Comparison of ENCODE assay signal across 22 cellular contexts in the genomic region with DNA sequence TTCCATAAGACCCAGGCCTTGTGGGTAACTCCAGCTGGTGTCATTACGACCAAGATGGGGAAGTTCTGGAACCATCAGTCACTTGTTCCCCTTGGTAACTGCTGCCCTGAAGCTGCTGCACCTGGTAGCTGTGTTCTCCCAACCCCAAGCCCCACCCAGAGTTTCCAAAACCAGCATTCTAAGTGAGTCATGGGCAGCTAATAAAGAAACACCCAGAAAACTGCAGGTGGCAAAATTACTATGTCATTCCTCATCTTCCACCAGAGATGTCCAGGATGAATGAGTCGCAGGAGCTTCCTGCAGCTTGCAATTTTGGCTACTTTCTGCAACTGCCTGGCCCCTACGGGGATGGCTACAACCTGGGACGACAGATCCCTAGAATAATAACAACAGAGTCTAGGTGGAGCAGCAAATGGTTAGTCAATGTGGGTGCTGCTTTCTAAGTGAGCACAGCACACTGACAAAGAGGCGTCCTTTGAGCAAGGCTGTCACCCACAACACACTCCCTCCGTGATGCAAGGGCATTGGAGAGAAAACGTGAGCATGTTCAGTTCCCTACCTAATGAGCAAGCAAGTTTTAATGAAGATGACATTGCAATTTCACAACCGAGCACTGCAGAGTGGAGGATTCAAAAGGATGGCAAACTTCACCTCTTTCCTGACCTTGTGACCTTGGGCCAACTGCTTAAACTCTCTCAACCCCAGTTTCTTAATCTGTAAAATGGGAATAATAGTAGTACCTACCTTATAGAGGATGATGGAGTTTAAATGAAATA.
DNase-seq lines count a peak whose midpoint lies in the region; TF ChIP-seq lines count a peak whose summit lies in the region.
"Had no signal": no experiment of that assay in that cellular context is flagged by ENCODE, and none has a peak within 500 bp of the region (broad histone marks: within the 10 kb centered on the region; RNA-seq: fewer than 3 reads in every experiment).

No MANE protein-coding gene starts in this region.

- peaks cover 4% of the 10 kb centered on the region for H3K4me1 Mint-ChIP-seq in endodermal cell
- H3K4me1 Mint-ChIP-seq: memory B cell; stimulated activated naive CD8-positive, alpha-beta T cell treated with anti-CD3 and anti-CD28 coated beads, Interleukin-15, amount 100 ng/mL, for 72 hours had no signal

- peaks cover 12% of the 10 kb centered on the region for H3K27me3 Mint-ChIP-seq in endodermal cell (ENCODE audit: insufficient read depth)
- H3K27me3 Mint-ChIP-seq: activated CD4-positive, alpha-beta memory T cell treated with anti-CD3 and anti-CD28 coated beads for 36 hours had no signal

- H3K9ac ChIP-seq in endodermal cell (ENCODE audit: extremely low read depth, low read length, poor library complexity, severe bottlenecking), result no peak overlapping the region

- TF ChIP-seq POLR2A in testis (IDR thresholded peaks at IDR 0.05), result no peak

- no peak overlapping the region for H3K4me3 Mint-ChIP-seq in endodermal cell
- H3K4me3 Mint-ChIP-seq: activated CD4-positive, alpha-beta memory T cell treated with anti-CD3 and anti-CD28 coated beads for 36 hours; activated naive CD8-positive, alpha-beta T cell; memory B cell; stimulated activated naive CD8-positive, alpha-beta T cell treated with anti-CD3 and anti-CD28 coated beads, Interleukin-15, amount 100 ng/mL, for 72 hours had no signal

- intact Hi-C loops in testis (cut with DNase I; ENCODE audit: low total_unique reads), result no loop called here

- H3K9me3 ChIP-seq in MG63, result no peaks in the 10 kb centered on the region
- H3K9me3 ChIP-seq in endodermal cell (ENCODE audit: control insufficient read depth, low read length), result no peaks in the 10 kb centered on the region
- no peaks in the 10 kb centered on the region for H3K9me3 ChIP-seq in testis
- H3K9me3 ChIP-seq: neutrophil, psoas muscle, tibial artery had no signal

- WGBS in endodermal cell (ENCODE audit: insufficient coverage in 1 of 2, insufficient read length in 1 of 2), 2 experiments, result 85 to 87% methylated on average over 6 to 8 of the region's 8 CpGs
- 73 to 83% methylated on average over 8 of the region's 8 CpGs for WGBS in testis, 2 donors

- H3K27ac ChIP-seq in endodermal cell (ENCODE audit: low read depth, low read length) (no peak overlapping the region), testis (no peak overlapping the region)
- H3K27ac ChIP-seq: neutrophil, psoas muscle, tibial artery had no signal

- H3K4me3 ChIP-seq in AG10803 (ENCODE audit: low read length) (no peak overlapping the region), MG63 (no peak overlapping the region), kidney epithelial cell (ENCODE audit: low read depth, low read length) (no peak overlapping the region), endodermal cell (ENCODE audit: low read length) (no peak overlapping the region), testis (no peak overlapping the region)
- H3K4me3 ChIP-seq: psoas muscle, tibial artery had no signal

- H3K9me3 Mint-ChIP-seq in endodermal cell, result no peaks in the 10 kb centered on the region
- H3K9me3 Mint-ChIP-seq: activated CD4-positive, alpha-beta memory T cell treated with anti-CD3 and anti-CD28 coated beads for 36 hours had no signal

- no peaks in the 10 kb centered on the region for H3K36me3 Mint-ChIP-seq in endodermal cell (ENCODE audit: low read depth)
- H3K36me3 Mint-ChIP-seq: activated CD4-positive, alpha-beta memory T cell treated with anti-CD3 and anti-CD28 coated beads for 36 hours; activated naive CD8-positive, alpha-beta T cell; memory B cell had no signal

- DNase-seq in AG10803 (ENCODE audit: low read depth) (peak; percentile 44), MG63 (peak; percentile 26), RPMI8226 (peak; percentile 47), kidney epithelial cell (ENCODE audit: low read depth) (peak; percentile 44), SHP77 (lab: John Stamatoyannopoulos, UW) (no peak), endodermal cell (no peak), DMS114 treated with DMSO at 0.1 percent for 48 hours (lab: John Stamatoyannopoulos, UW; ENCODE audit: unreplicated experiment) (no peak), testis (no peak)
- DNase-seq: activated CD4-positive, alpha-beta memory T cell treated with anti-CD3 and anti-CD28 coated beads for 36 hours; aorta; GDM1; GOT3; Kasumi-1; NCI-H1436 treated with DMSO at 0.1 percent for 48 hours; NCI-H524; psoas muscle; Right ventricle myocardium superior; stimulated activated naive CD8-positive, alpha-beta T cell treated with anti-CD3 and anti-CD28 coated beads, Interleukin-15, amount 100 ng/mL, for 72 hours; tibial artery had no signal

- TF ChIP-seq CTCF in AG10803 (conservative IDR thresholded peaks at IDR 0.05; ENCODE audit: low read length) (no peak), kidney epithelial cell (IDR thresholded peaks at IDR 0.05; ENCODE audit: insufficient read depth, low read length, poor library complexity, severe bottlenecking) (no peak), endodermal cell (conservative IDR thresholded peaks at IDR 0.05) (no peak), testis (IDR thresholded peaks at IDR 0.05) (no peak)

- H3K36me3 ChIP-seq in MG63 (no peaks in the 10 kb centered on the region), kidney epithelial cell (ENCODE audit: control insufficient read depth, insufficient read depth, low read length) (no peaks in the 10 kb centered on the region), endodermal cell (ENCODE audit: control insufficient read depth, insufficient read depth, low read length) (no peaks in the 10 kb centered on the region), testis (ENCODE audit: low read depth, missing control alignments) (no peaks in the 10 kb centered on the region)
- H3K36me3 ChIP-seq: neutrophil, tibial artery had no signal

- no peak overlapping the region for H3K27ac Mint-ChIP-seq in endodermal cell
- H3K27ac Mint-ChIP-seq: activated CD4-positive, alpha-beta memory T cell treated with anti-CD3 and anti-CD28 coated beads for 36 hours; activated naive CD8-positive, alpha-beta T cell; memory B cell; stimulated activated naive CD8-positive, alpha-beta T cell treated with anti-CD3 and anti-CD28 coated beads, Interleukin-15, amount 100 ng/mL, for 72 hours had no signal

- H3K27me3 ChIP-seq in MG63, result no peaks in the 10 kb centered on the region
- H3K27me3 ChIP-seq in kidney epithelial cell (ENCODE audit: control insufficient read depth, insufficient read depth, low read length), result no peaks in the 10 kb centered on the region
- no peaks in the 10 kb centered on the region for H3K27me3 ChIP-seq in endodermal cell (ENCODE audit: control insufficient read depth, insufficient read depth, low read length, poor library complexity, severe bottlenecking)
- H3K27me3 ChIP-seq in testis, result no peaks in the 10 kb centered on the region
- H3K27me3 ChIP-seq: neutrophil, tibial artery had no signal

- H3K4me1 ChIP-seq in endodermal cell (ENCODE audit: control insufficient read depth, insufficient read depth, low read length) (no peaks in the 10 kb centered on the region), testis (no peaks in the 10 kb centered on the region)
- H3K4me1 ChIP-seq: psoas muscle, tibial artery had no signal

Comparison
In these comparisons a context has a peak if more than half of its experiments do, and no peak if none do; other contexts are left out.
1. DNase-seq: peak in AG10803 (single experiment), MG63 (single experiment), RPMI8226 (single experiment) and kidney epithelial cell (single experiment); none in SHP77 (0 of 2), endodermal cell (single experiment), DMS114 treated with DMSO at 0.1 percent for 48 hours (single experiment) and testis (single experiment).